Comparison of ENCODE assay signal across 10 cellular contexts in the genomic region with DNA sequence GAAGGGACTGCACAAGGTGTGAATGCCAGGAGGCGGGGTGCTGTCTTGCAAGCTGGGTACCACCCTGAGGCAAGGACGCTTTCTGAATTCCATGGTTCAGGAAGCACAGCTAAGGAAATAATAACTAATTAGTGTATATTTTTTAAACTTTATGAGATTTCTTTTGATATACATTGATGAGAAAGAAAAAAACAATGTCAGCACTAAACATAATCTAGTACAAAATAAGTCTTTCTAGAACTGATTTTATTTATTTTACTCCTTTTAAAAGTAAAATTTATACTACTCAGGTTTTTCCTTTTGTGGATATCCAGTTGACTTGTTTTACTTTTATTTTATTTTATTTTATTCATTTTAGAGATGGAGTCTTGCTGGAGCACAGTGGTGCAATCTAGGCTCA.
"Had no signal": no experiment of that assay in that cellular context is flagged by ENCODE, and none has a peak within 500 bp of the region (broad histone marks: within the 10 kb centered on the region; RNA-seq: fewer than 3 reads in every experiment).

No MANE protein-coding gene starts in this region.

- H3K27ac ChIP-seq: GM23248, HL-60, KMS-11 had no signal

- H3K4me2 ChIP-seq: KMS-11 had no signal

- H3K9me3 ChIP-seq: HAP-1 had no signal

- DNase-seq: GM23248, GOT3, H7, HFFc6, IMR-90, KBM-7 had no signal

- H3K9ac ChIP-seq: GM23248, KMS-11 had no signal

- H3K4me3 ChIP-seq: GM23248, HAP-1 had no signal

- H2AFZ ChIP-seq: GM23248 had no signal

- ATAC-seq: HCT116 had no signal
